Comparison of ENCODE assay signal across 1 cellular context in the genomic region with DNA sequence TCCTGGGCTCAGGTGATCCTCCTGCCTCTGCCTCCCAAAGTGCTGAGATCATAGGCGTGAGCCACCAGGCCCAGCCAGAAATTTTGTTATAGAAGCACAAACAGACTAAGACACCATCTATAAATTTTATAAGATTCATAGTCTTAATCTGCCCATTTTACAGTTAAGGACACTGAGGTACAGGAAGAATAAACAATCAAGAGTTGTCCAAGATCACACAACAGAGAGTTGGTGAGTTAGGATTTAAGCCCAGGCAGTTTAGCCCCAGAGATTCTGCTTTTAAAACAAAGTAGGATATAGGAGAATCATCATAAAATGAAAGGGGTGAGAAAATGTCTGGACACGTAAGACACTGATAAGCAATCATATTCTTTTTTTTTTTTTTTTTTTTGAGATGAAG.
TF ChIP-seq lines count a peak whose summit lies in the region.

No MANE protein-coding gene starts in this region.

TF ChIP-seq in K562, 482 proteins besides CTCF, POLR2A, EP300 and RAD21:
- TF ChIP-seq RFX1 (IDR thresholded peaks at IDR 0.05) (no peak), ZC3H4 (CRISPR knock-in tag; IDR thresholded peaks at IDR 0.05; ENCODE audit: borderline replicate concordance) (no peak), CBFB (CRISPR knock-in tag; IDR thresholded peaks at IDR 0.05) (no peak), ZNF282 (CRISPR knock-in tag; IDR thresholded peaks at IDR 0.05) (no peak), KDM1A (IDR thresholded peaks at IDR 0.05) (0 out of 4 replicates have a peak, but pooled peaks of 1 of the 2 experiments have one; percentile 15), BCOR (IDR thresholded peaks at IDR 0.05) (peak; percentile 80), MYNN (IDR thresholded peaks at IDR 0.05) (no peak), MYNN (CRISPR knock-in tag; IDR thresholded peaks at IDR 0.05) (no peak), EHMT2 (IDR thresholded peaks at IDR 0.05) (no peak), ZBTB8A (IDR thresholded peaks at IDR 0.05; ENCODE audit: partially characterized antibody) (no peak), ADNP (tag; IDR thresholded peaks at IDR 0.05) (peak; percentile 85), RBM25 (IDR thresholded peaks at IDR 0.05; ENCODE audit: low read depth, low read length, severe bottlenecking) (peak; percentile 70), ZBTB17 (CRISPR knock-in tag; IDR thresholded peaks at IDR 0.05) (no peak), RAD51 (IDR thresholded peaks at IDR 0.05; ENCODE audit: borderline replicate concordance, low read depth) (no peak)
- TF ChIP-seq, protein P1, sequence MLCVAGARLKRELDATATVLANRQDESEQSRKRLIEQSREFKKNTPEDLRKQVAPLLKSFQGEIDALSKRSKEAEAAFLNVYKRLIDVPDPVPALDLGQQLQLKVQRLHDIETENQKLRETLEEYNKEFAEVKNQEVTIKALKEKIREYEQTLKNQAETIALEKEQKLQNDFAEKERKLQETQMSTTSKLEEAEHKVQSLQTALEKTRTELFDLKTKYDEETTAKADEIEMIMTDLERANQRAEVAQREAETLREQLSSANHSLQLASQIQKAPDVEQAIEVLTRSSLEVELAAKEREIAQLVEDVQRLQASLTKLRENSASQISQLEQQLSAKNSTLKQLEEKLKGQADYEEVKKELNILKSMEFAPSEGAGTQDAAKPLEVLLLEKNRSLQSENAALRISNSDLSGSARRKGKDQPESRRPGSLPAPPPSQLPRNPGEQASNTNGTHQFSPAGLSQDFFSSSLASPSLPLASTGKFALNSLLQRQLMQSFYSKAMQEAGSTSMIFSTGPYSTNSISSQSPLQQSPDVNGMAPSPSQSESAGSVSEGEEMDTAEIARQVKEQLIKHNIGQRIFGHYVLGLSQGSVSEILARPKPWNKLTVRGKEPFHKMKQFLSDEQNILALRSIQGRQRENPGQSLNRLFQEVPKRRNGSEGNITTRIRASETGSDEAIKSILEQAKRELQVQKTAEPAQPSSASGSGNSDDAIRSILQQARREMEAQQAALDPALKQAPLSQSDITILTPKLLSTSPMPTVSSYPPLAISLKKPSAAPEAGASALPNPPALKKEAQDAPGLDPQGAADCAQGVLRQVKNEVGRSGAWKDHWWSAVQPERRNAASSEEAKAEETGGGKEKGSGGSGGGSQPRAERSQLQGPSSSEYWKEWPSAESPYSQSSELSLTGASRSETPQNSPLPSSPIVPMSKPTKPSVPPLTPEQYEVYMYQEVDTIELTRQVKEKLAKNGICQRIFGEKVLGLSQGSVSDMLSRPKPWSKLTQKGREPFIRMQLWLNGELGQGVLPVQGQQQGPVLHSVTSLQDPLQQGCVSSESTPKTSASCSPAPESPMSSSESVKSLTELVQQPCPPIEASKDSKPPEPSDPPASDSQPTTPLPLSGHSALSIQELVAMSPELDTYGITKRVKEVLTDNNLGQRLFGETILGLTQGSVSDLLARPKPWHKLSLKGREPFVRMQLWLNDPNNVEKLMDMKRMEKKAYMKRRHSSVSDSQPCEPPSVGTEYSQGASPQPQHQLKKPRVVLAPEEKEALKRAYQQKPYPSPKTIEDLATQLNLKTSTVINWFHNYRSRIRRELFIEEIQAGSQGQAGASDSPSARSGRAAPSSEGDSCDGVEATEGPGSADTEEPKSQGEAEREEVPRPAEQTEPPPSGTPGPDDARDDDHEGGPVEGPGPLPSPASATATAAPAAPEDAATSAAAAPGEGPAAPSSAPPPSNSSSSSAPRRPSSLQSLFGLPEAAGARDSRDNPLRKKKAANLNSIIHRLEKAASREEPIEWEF (CRISPR knock-in tag; IDR thresholded peaks at IDR 0.05): no peak
- TF ChIP-seq, protein P2, sequence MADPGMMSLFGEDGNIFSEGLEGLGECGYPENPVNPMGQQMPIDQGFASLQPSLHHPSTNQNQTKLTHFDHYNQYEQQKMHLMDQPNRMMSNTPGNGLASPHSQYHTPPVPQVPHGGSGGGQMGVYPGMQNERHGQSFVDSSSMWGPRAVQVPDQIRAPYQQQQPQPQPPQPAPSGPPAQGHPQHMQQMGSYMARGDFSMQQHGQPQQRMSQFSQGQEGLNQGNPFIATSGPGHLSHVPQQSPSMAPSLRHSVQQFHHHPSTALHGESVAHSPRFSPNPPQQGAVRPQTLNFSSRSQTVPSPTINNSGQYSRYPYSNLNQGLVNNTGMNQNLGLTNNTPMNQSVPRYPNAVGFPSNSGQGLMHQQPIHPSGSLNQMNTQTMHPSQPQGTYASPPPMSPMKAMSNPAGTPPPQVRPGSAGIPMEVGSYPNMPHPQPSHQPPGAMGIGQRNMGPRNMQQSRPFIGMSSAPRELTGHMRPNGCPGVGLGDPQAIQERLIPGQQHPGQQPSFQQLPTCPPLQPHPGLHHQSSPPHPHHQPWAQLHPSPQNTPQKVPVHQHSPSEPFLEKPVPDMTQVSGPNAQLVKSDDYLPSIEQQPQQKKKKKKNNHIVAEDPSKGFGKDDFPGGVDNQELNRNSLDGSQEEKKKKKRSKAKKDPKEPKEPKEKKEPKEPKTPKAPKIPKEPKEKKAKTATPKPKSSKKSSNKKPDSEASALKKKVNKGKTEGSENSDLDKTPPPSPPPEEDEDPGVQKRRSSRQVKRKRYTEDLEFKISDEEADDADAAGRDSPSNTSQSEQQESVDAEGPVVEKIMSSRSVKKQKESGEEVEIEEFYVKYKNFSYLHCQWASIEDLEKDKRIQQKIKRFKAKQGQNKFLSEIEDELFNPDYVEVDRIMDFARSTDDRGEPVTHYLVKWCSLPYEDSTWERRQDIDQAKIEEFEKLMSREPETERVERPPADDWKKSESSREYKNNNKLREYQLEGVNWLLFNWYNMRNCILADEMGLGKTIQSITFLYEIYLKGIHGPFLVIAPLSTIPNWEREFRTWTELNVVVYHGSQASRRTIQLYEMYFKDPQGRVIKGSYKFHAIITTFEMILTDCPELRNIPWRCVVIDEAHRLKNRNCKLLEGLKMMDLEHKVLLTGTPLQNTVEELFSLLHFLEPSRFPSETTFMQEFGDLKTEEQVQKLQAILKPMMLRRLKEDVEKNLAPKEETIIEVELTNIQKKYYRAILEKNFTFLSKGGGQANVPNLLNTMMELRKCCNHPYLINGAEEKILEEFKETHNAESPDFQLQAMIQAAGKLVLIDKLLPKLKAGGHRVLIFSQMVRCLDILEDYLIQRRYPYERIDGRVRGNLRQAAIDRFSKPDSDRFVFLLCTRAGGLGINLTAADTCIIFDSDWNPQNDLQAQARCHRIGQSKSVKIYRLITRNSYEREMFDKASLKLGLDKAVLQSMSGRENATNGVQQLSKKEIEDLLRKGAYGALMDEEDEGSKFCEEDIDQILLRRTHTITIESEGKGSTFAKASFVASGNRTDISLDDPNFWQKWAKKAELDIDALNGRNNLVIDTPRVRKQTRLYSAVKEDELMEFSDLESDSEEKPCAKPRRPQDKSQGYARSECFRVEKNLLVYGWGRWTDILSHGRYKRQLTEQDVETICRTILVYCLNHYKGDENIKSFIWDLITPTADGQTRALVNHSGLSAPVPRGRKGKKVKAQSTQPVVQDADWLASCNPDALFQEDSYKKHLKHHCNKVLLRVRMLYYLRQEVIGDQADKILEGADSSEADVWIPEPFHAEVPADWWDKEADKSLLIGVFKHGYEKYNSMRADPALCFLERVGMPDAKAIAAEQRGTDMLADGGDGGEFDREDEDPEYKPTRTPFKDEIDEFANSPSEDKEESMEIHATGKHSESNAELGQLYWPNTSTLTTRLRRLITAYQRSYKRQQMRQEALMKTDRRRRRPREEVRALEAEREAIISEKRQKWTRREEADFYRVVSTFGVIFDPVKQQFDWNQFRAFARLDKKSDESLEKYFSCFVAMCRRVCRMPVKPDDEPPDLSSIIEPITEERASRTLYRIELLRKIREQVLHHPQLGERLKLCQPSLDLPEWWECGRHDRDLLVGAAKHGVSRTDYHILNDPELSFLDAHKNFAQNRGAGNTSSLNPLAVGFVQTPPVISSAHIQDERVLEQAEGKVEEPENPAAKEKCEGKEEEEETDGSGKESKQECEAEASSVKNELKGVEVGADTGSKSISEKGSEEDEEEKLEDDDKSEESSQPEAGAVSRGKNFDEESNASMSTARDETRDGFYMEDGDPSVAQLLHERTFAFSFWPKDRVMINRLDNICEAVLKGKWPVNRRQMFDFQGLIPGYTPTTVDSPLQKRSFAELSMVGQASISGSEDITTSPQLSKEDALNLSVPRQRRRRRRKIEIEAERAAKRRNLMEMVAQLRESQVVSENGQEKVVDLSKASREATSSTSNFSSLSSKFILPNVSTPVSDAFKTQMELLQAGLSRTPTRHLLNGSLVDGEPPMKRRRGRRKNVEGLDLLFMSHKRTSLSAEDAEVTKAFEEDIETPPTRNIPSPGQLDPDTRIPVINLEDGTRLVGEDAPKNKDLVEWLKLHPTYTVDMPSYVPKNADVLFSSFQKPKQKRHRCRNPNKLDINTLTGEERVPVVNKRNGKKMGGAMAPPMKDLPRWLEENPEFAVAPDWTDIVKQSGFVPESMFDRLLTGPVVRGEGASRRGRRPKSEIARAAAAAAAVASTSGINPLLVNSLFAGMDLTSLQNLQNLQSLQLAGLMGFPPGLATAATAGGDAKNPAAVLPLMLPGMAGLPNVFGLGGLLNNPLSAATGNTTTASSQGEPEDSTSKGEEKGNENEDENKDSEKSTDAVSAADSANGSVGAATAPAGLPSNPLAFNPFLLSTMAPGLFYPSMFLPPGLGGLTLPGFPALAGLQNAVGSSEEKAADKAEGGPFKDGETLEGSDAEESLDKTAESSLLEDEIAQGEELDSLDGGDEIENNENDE (IDR thresholded peaks at IDR 0.05; ENCODE audit: low read depth, low read length): no peak
- TF ChIP-seq, protein P3, sequence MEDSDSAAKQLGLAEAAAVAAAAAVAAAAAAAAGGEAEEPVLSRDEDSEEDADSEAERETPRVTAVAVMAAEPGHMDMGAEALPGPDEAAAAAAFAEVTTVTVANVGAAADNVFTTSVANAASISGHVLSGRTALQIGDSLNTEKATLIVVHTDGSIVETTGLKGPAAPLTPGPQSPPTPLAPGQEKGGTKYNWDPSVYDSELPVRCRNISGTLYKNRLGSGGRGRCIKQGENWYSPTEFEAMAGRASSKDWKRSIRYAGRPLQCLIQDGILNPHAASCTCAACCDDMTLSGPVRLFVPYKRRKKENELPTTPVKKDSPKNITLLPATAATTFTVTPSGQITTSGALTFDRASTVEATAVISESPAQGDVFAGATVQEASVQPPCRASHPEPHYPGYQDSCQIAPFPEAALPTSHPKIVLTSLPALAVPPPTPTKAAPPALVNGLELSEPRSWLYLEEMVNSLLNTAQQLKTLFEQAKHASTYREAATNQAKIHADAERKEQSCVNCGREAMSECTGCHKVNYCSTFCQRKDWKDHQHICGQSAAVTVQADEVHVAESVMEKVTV (CRISPR knock-in tag; IDR thresholded peaks at IDR 0.05): no peak
TF ChIP-seq in K562: peak in this region for 4.
